In genomic region chr6:158560787-158561246, GRCh38 we compare ENCODE assay signal across 9 cellular contexts. TPM values are rescaled to one million over a fixed set of nuclear protein-coding genes. Genes with fewer than 3 reads are reported as not detected.
DNase-seq lines count a peak whose midpoint lies in the region; ATAC-seq, FAIRE-seq and TF ChIP-seq lines count a peak whose summit lies in the region.
"Had no signal": no experiment of that assay in that cellular context is flagged by ENCODE, and none has a peak within 500 bp of the region (broad histone marks: within the 10 kb centered on the region; RNA-seq: fewer than 3 reads in every experiment).

No MANE protein-coding gene starts in this region.

- no TSS peak for BruUV-seq in Panc1 (replicated peaks; lab: Mats Ljungman, UMichigan)

- H3K36me3 Mint-ChIP-seq in activated CD4-positive, alpha-beta T cell treated with anti-CD3 and anti-CD28 coated beads, Interleukin-2, amount 10 ng/mL, durations not matched to agents 24 days and 14 days (ENCODE audit: low read depth), result peaks cover 15% of the 10 kb centered on the region

- peak overlapping the region; percentile 56 to 71 for H3K9ac ChIP-seq in duodenal mucosa (ENCODE audit: low read depth in 1 of 2, low read length in 2 of 2)
- H3K9ac ChIP-seq in mucosa of stomach (ENCODE audit: low read length), result peak overlapping the region; percentile 79

- H3K9me3 ChIP-seq in Panc1 (ENCODE audit: control insufficient read depth, insufficient read depth, low read depth, low read length), result no peaks in the 10 kb centered on the region
- H3K9me3 ChIP-seq in duodenal mucosa (ENCODE audit: control insufficient read depth in 1 of 2, low read length in 2 of 2), result no peaks in the 10 kb centered on the region
- no peaks in the 10 kb centered on the region for H3K9me3 ChIP-seq in mucosa of stomach (ENCODE audit: control insufficient read depth, low read length)

- CTCF ChIA-PET in Panc1 (lab: Charles Lee), result interaction anchor here (0.7 kb wide), 1 partner anchor 585 kb away, joined by 3 read pairs; no protein-coding TSS in a partner anchor

- H3K27ac ChIP-seq in Panc1 (ENCODE audit: low read length) (peak overlapping the region; percentile 81), duodenal mucosa (ENCODE audit: low read depth, low read length) (no peak overlapping the region)

- no peaks in the 10 kb centered on the region for H3K9me3 Mint-ChIP-seq in activated CD4-positive, alpha-beta T cell treated with anti-CD3 and anti-CD28 coated beads, Interleukin-2, amount 10 ng/mL, durations not matched to agents 24 days and 14 days

- peaks cover 2% of the 10 kb centered on the region; the same call in 1 of the 2 replicates for H3K36me3 ChIP-seq in Panc1 (ENCODE audit: control insufficient read depth, insufficient read depth, low read length)
- no peaks in the 10 kb centered on the region for H3K36me3 ChIP-seq in duodenal mucosa (ENCODE audit: control insufficient read depth in 1 of 2, insufficient read depth in 2 of 2, low read length in 2 of 2)
- H3K36me3 ChIP-seq in mucosa of stomach (ENCODE audit: control insufficient read depth, insufficient read depth, low read length), result peaks cover 3% of the 10 kb centered on the region

- DNase-seq in activated CD4-positive, alpha-beta T cell treated with anti-CD3 and anti-CD28 coated beads, Interleukin-2, amount 10 ng/mL, durations not matched to agents 24 days and 14 days, result peak; percentile 76
- DNase-seq in activated CD4-positive, alpha-beta T cell treated with anti-CD3 and anti-CD28 coated beads, Interleukin-2, amount 50 U/mL, for 1 hour, result no peak
- DNase-seq in Panc1 (ENCODE audit: low read depth, low spot score), result no peak
- DNase-seq in GM12892 (ENCODE audit: insufficient read length), result no peak
- DNase-seq in stimulated activated CD4-positive, alpha-beta T cell treated with anti-CD3 and anti-CD28 coated beads, Interleukin-4, amount 100 ng/mL, for 4 hours, result no peak

- peak overlapping the region; percentile 72 to 86 for H3K4me3 ChIP-seq in Panc1 (ENCODE audit: low read depth in 2 of 2, low read length in 2 of 2)
- peak overlapping the region; percentile 68 to 83 for H3K4me3 ChIP-seq in duodenal mucosa (ENCODE audit: low read depth in 1 of 2, low read length in 2 of 2)
- peak overlapping the region; percentile 72 for H3K4me3 ChIP-seq in mucosa of stomach (ENCODE audit: low read length)

- in situ Hi-C loops in Panc1 (cut with HindIII; ENCODE audit: low pct_unique_long_range_greater_than_20kb, low sequenced_read_pairs), result no loop called here

- peak overlapping the region; percentile 98 for H3K4me3 Mint-ChIP-seq in activated CD4-positive, alpha-beta T cell treated with anti-CD3 and anti-CD28 coated beads, Interleukin-2, amount 10 ng/mL, durations not matched to agents 24 days and 14 days

- H3K27ac Mint-ChIP-seq in activated CD4-positive, alpha-beta T cell treated with anti-CD3 and anti-CD28 coated beads, Interleukin-2, amount 10 ng/mL, durations not matched to agents 24 days and 14 days, result peak overlapping the region; percentile 96

- no peak for TF ChIP-seq CTCF in Panc1 (IDR thresholded peaks at IDR 0.05)

- no peak for FAIRE-seq in GM12892 (lab: Jason Lieb, UNC)
- FAIRE-seq: GM18507 had no signal

- intact Hi-C loops in activated CD4-positive, alpha-beta T cell treated with anti-CD3 and anti-CD28 coated beads, Interleukin-2, amount 10 ng/mL, durations not matched to agents 24 days and 14 days (cut with micrococcal nuclease), result loop anchor here (2.0 to 5.0 kb wide), 4 partner anchors 24 to 329 kb away; partner anchors contain the start of gene DYNLT1
- intact Hi-C loops in Panc1 (cut with micrococcal nuclease; ENCODE audit: unreplicated experiment), result no loop called here

- TF ChIP-seq POLR2A in GM12892 (IDR thresholded peaks at IDR 0.05; ENCODE audit: low read depth, low read length), result no peak

- H3K4me1 ChIP-seq in Panc1 (ENCODE audit: control insufficient read depth, insufficient read depth, low read length), result peaks cover 23% of the 10 kb centered on the region
- H3K4me1 ChIP-seq in duodenal mucosa (ENCODE audit: control insufficient read depth in 1 of 2, insufficient read depth in 2 of 2, low read length in 2 of 2), result peaks cover 20 to 25% of the 10 kb centered on the region in 2 donors
- H3K4me1 ChIP-seq in mucosa of stomach (ENCODE audit: control insufficient read depth, insufficient read depth, low read length), result peaks cover 43% of the 10 kb centered on the region

- H3K27me3 Mint-ChIP-seq in activated CD4-positive, alpha-beta T cell treated with anti-CD3 and anti-CD28 coated beads, Interleukin-2, amount 10 ng/mL, durations not matched to agents 24 days and 14 days, result peaks cover 7% of the 10 kb centered on the region

- H3K27me3 ChIP-seq in Panc1 (ENCODE audit: control insufficient read depth, insufficient read depth, low read length), result no peaks in the 10 kb centered on the region
- no peaks in the 10 kb centered on the region for H3K27me3 ChIP-seq in duodenal mucosa (ENCODE audit: control insufficient read depth in 1 of 2, insufficient read depth in 2 of 2, low read length in 2 of 2)
- H3K27me3 ChIP-seq in mucosa of stomach (ENCODE audit: control insufficient read depth, insufficient read depth, low read length), result no peaks in the 10 kb centered on the region

- H3K4me1 Mint-ChIP-seq in activated CD4-positive, alpha-beta T cell treated with anti-CD3 and anti-CD28 coated beads, Interleukin-2, amount 10 ng/mL, durations not matched to agents 24 days and 14 days, result peaks cover 40% of the 10 kb centered on the region

- ATAC-seq in Panc1, result no peak
- ATAC-seq in HG03108 (IDR thresholded peaks at IDR 0.05; ENCODE audit: unreplicated experiment), result no peak

- POLR2A ChIA-PET in Panc1 (lab: Charles Lee), result no interaction called here

RNA-seq across cellular contexts. Expression of gene TMEM181, which starts 0.9 kb away (rescaled TPM):
- total RNA-seq in activated CD4-positive, alpha-beta T cell treated with anti-CD3 and anti-CD28 coated beads, Interleukin-2, amount 10 ng/mL, durations not matched to agents 24 days and 14 days, result 17.1 and 17.8 TPM in 2 replicates
- total RNA-seq in Panc1 (2021; ENCODE audit: unreplicated experiment), result 38.0 TPM
- polyA plus RNA-seq in Panc1 (2012; ENCODE audit: insufficient read length), result 24.5 TPM
- polyA plus RNA-seq in GM12892 (2012; ENCODE audit: missing spikeins), result 6.9 TPM
